ENCODE assay signal across 8 cellular contexts in the genomic region with DNA sequence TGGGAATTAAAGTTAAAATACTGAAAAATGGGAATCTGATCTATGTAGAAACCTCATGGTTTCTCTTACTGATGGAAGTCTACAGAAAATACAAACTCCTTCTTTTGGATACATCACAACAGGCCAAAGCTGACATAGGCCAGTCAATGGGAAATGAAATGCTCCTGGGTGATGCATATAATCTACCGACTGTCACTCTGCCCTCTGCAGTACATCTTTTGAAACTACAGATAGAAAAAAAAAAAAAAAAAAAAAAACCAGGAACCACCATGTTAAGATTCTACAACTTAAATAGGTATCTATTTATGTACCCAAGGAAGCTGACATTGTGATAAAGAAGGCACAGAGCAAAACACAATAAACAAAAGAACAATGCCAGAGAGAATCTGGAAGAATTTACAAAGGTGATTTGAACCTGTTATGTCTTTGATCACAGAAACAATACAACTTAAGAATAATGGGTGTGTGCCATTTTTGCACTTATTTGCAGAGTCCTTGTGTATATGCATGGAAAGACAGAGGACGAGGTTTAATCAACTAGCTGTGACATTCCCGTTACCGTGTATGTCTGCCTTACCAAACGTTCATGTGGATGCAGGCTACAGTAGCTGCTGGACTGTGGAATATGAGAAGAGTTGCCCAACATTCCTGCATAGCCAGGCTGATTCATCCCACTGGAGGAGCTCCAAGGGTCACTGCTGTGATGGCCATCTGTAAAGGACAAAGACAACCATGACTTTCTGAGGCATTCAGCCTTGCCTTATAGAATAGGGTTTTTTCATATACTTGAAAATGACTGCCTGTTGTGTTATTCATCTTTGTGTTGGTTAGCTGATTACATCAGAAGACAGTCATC.
A peak's percentile ranks its signal among the peaks of the same experiment; 100 is the strongest.
DNase-seq lines count a peak whose midpoint lies in the region; ATAC-seq and TF ChIP-seq lines count a peak whose summit lies in the region.

No MANE protein-coding gene starts in this region.

- H3K36me3 ChIP-seq in mammary epithelial cell (ENCODE audit: insufficient read depth, low read length), result peaks cover 3% of the 10 kb centered on the region
- peaks cover 2% of the 10 kb centered on the region for H3K36me3 ChIP-seq in mesendoderm (ENCODE audit: control insufficient read depth, insufficient read depth, low read length)

- H2AFZ ChIP-seq in mammary epithelial cell (ENCODE audit: low read depth, low read length), result no peak overlapping the region

- H3K9ac ChIP-seq in mammary epithelial cell (ENCODE audit: insufficient read depth, low read length) (no peak overlapping the region), mesendoderm (ENCODE audit: low read length) (no peak overlapping the region)

- H3K18ac ChIP-seq in mesendoderm (ENCODE audit: low read length), result no peak overlapping the region

- TF ChIP-seq CTCF in mammary epithelial cell (conservative IDR thresholded peaks at IDR 0.05 in 1 of 2, IDR thresholded peaks at IDR 0.05 in 1 of 2; ENCODE audit: extremely low read depth in 1 of 2, insufficient read depth in 1 of 2, low read depth in 1 of 2, low read length in 2 of 2) (peak; percentile 11 to 25), RWPE1 (conservative IDR thresholded peaks at IDR 0.05; ENCODE audit: low read depth) (no peak), GM10248 (IDR thresholded peaks at IDR 0.05; ENCODE audit: control extremely low read depth, extremely low read depth, low read depth, missing control alignments) (no peak)

- intact Hi-C loops in mammary epithelial cell (cut with micrococcal nuclease), result loop anchor here (1.0 kb wide), 2 partner anchors 41 to 179 kb away; no protein-coding TSS in a partner anchor

- CTCF ChIA-PET in mammary epithelial cell (lab: Charles Lee; ENCODE audit: low non-redundant PET) (interaction anchor here (0.6 kb wide), 1 partner anchor 40 kb away, joined by 3 read pairs; no protein-coding TSS in a partner anchor), RWPE1 (lab: Yijun Ruan, JAX) (interaction anchor here (0.6 to 0.7 kb wide), 3 partner anchors 39 to 696 kb away, joined by 4 to 5 read pairs (median 5); no protein-coding TSS in a partner anchor), GM10248 (lab: Yijun Ruan, JAX) (interaction anchor here (0.7 to 7.2 kb wide), 15 partner anchors 9 to 49 kb away, joined by 3 to 69 read pairs (median 4); no protein-coding TSS in a partner anchor)

- no peak overlapping the region for H4K5ac ChIP-seq in mesendoderm (ENCODE audit: low read length)

- H2BK120ac ChIP-seq in mesendoderm (ENCODE audit: low read depth, low read length), result no peak overlapping the region

- H3K4me3 ChIP-seq in mammary epithelial cell (replicated peaks in 1 of 3; ENCODE audit: insufficient read depth in 1 of 3, low read depth in 2 of 3, low read length in 3 of 3), result no peak overlapping the region
- no peak overlapping the region for H3K4me3 ChIP-seq in mesendoderm (ENCODE audit: low read length)

- H3K23ac ChIP-seq in mesendoderm (ENCODE audit: low read length), result no peak overlapping the region

- peaks cover 2% of the 10 kb centered on the region for H3K79me1 ChIP-seq in mesendoderm (ENCODE audit: low read length)

- H3K4me2 ChIP-seq in mammary epithelial cell (ENCODE audit: insufficient read depth, low read depth, low read length) (no peak overlapping the region), mesendoderm (ENCODE audit: low read length) (no peak overlapping the region)

- no peak overlapping the region for H2AK5ac ChIP-seq in mesendoderm (ENCODE audit: low read length)

- dilution Hi-C loops in mammary epithelial cell (cut with HindIII; ENCODE audit: low sequenced_read_pairs), result no loop called here

- no peaks in the 10 kb centered on the region for H4K20me1 ChIP-seq in mammary epithelial cell (ENCODE audit: insufficient read depth, low read length)

- H3K4me1 ChIP-seq in mammary epithelial cell (ENCODE audit: insufficient read depth, low read length) (peaks cover 13% of the 10 kb centered on the region), mesendoderm (ENCODE audit: control insufficient read depth, low read depth, low read length) (no peaks in the 10 kb centered on the region)

- WGBS in mammary epithelial cell (ENCODE audit: low coverage, missing lambda C conversion rate), result 48% methylated on average over 5 of the region's 5 CpGs
- WGBS in mesendoderm (ENCODE audit: extremely low coverage, insufficient coverage, low lambda C conversion rate), result no CpG with 5 or more reads among the region's 5 CpGs

- no peak overlapping the region for H4K8ac ChIP-seq in mesendoderm (ENCODE audit: low read depth, low read length)

- H3K27me3 ChIP-seq in mammary epithelial cell (ENCODE audit: insufficient read depth, low read length) (no peaks in the 10 kb centered on the region), mesendoderm (ENCODE audit: insufficient read depth, low read length, poor library complexity) (no peaks in the 10 kb centered on the region)

- no peak for ATAC-seq in GM19324 (IDR thresholded peaks at IDR 0.05; ENCODE audit: low FRiP score, unreplicated experiment)

- POLR2A ChIA-PET in RWPE1 (lab: Yijun Ruan, JAX; ENCODE audit: low non-redundant PET), result no interaction called here
- POLR2A ChIA-PET in GM10248 (lab: Yijun Ruan, JAX), result no interaction called here

- H3K56ac ChIP-seq in mesendoderm (ENCODE audit: low read length), result no peak overlapping the region

- H3K9me3 ChIP-seq in mammary epithelial cell (replicated peaks; ENCODE audit: insufficient read depth, low read length), result no peaks in the 10 kb centered on the region

- no peak overlapping the region for H2BK15ac ChIP-seq in mesendoderm (replicated peaks; ENCODE audit: low read depth)

- in situ Hi-C loops in mammary epithelial cell (cut with MboI; ENCODE audit: low sequenced_read_pairs in 2 of 2), result no loop called here

- no peaks in the 10 kb centered on the region for H3K79me2 ChIP-seq in mammary epithelial cell (ENCODE audit: insufficient read depth, low read length)
- no peaks in the 10 kb centered on the region for H3K79me2 ChIP-seq in mesendoderm (ENCODE audit: control insufficient read depth, insufficient read depth, low read length)

- DNase-seq in DMS53 (lab: John Stamatoyannopoulos, UW), result peak; percentile 70
- DNase-seq in Kasumi-1 (lab: John Stamatoyannopoulos, UW), result peak; percentile 44 to 64
- DNase-seq in mammary epithelial cell, result peak; percentile 31
- DNase-seq in mesendoderm, result peak; percentile 40
- no peak for DNase-seq in RWPE1 (ENCODE audit: low spot score)
- no peak for DNase-seq in 8988T
- DNase-seq in GM10248 (ENCODE audit: extremely low spot score), result no peak

- H2BK5ac ChIP-seq in mesendoderm (ENCODE audit: low read length), result no peak overlapping the region

- H3K27ac ChIP-seq in mammary epithelial cell (ENCODE audit: insufficient read depth, low read depth, low read length), result no peak overlapping the region
- no peak overlapping the region for H3K27ac ChIP-seq in mesendoderm (ENCODE audit: low read depth, low read length)
- H3K27ac ChIP-seq in RWPE1, result no peak overlapping the region

- H3K4ac ChIP-seq in mesendoderm (ENCODE audit: low read depth, low read length), result no peak overlapping the region

- BruUV-seq in mammary epithelial cell (replicated peaks; lab: Mats Ljungman, UMichigan), result no TSS peak

Comparison
In these comparisons a context has a peak if more than half of its experiments do, and no peak if none do; other contexts are left out.
1. DNase-seq: peak in DMS53 (single experiment), Kasumi-1 (2 of 2), mammary epithelial cell (single experiment) and mesendoderm (single experiment); none in RWPE1 (single experiment), 8988T (single experiment) and GM10248 (single experiment).
2. CTCF ChIP-seq: peak in mammary epithelial cell (2 of 2); none in RWPE1 (single experiment) and GM10248 (single experiment).